12 cellular contexts compared by ENCODE assay signal in the genomic region with DNA sequence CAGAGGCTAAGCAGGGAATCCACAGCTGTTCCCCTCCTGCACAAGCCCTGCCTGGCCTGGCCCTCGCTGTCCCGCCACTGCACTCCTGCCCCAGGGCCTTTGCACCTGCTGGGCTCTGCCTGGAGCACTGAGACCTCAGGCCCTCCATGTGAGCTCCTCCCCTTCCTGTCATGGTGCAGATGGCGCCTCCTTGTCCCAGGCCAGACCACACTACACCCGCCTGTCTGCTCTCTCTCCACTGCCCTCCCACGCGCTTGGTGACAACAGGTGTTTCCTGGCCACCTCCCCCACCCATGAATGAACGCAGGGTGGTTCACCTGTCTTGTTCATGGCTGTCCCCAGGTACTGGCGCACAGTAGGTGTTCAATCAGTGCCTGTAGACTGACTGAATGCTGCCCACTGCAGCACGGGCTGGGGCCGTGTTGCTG.
DNase-seq lines count a peak whose midpoint lies in the region; ATAC-seq and TF ChIP-seq lines count a peak whose summit lies in the region.
"Had no signal": no experiment of that assay in that cellular context is flagged by ENCODE, and none has a peak within 500 bp of the region (broad histone marks: within the 10 kb centered on the region; RNA-seq: fewer than 3 reads in every experiment).

No MANE protein-coding gene starts in this region.

- peak overlapping the region; percentile 6 for H3K4me3 Mint-ChIP-seq in stimulated activated memory B cell treated with anti-CD40 and anti-IgM and Interleukin-4, amounts not matched to agents 10 μg/mL and 1 μg/mL and 100 μg/mL, for 72 hours
- H3K4me3 Mint-ChIP-seq in endothelial cell (ENCODE audit: unreplicated experiment) = no peak overlapping the region
- H3K4me3 Mint-ChIP-seq: activated T-cell treated with anti-CD3 and anti-CD28 coated beads, Interleukin-2, amount 50 U/mL, for 72 hours had no signal

- H3K4me3 ChIP-seq in Peyer's patch = no peak overlapping the region

- peaks cover 3% of the 10 kb centered on the region for H3K9me3 Mint-ChIP-seq in stimulated activated memory B cell treated with anti-CD40 and anti-IgM and Interleukin-4, amounts not matched to agents 10 μg/mL and 1 μg/mL and 100 μg/mL, for 72 hours
- no peaks in the 10 kb centered on the region for H3K9me3 Mint-ChIP-seq in endothelial cell (ENCODE audit: unreplicated experiment)
- H3K9me3 Mint-ChIP-seq: activated T-cell treated with anti-CD3 and anti-CD28 coated beads, Interleukin-2, amount 50 U/mL, for 72 hours had no signal

- peaks cover 0 to 33% (median 14%) of the 10 kb centered on the region in 4 donors for H3K4me1 ChIP-seq in Peyer's patch

- no peaks in the 10 kb centered on the region for H3K27me3 ChIP-seq in Peyer's patch

- peak overlapping the region; percentile 52 for H3K27ac Mint-ChIP-seq in stimulated activated memory B cell treated with anti-CD40 and anti-IgM and Interleukin-4, amounts not matched to agents 10 μg/mL and 1 μg/mL and 100 μg/mL, for 72 hours
- no peak overlapping the region for H3K27ac Mint-ChIP-seq in endothelial cell (ENCODE audit: unreplicated experiment)
- H3K27ac Mint-ChIP-seq: activated T-cell treated with anti-CD3 and anti-CD28 coated beads, Interleukin-2, amount 50 U/mL, for 72 hours had no signal

- peaks cover 85% of the 10 kb centered on the region for H3K4me1 Mint-ChIP-seq in stimulated activated memory B cell treated with anti-CD40 and anti-IgM and Interleukin-4, amounts not matched to agents 10 μg/mL and 1 μg/mL and 100 μg/mL, for 72 hours
- peaks cover 4% of the 10 kb centered on the region for H3K4me1 Mint-ChIP-seq in endothelial cell (ENCODE audit: unreplicated experiment)

- H3K27ac ChIP-seq in Peyer's patch = peak overlapping the region in 1 of 4 donors; percentile 38
- H3K27ac ChIP-seq: C4-2B had no signal

- ATAC-seq in Right ventricle myocardium inferior (no peak), left ventricle myocardium superior (no peak), GM21529 (IDR thresholded peaks at IDR 0.05; ENCODE audit: unreplicated experiment) (peak; percentile 39)
- peak; percentile 52 for ATAC-seq in stimulated activated memory B cell treated with anti-CD40 and anti-IgM and Interleukin-4, amounts not matched to agents 10 μg/mL and 1 μg/mL and 100 μg/mL, for 72 hours
- ATAC-seq: activated T-cell treated with anti-CD3 and anti-CD28 coated beads, Interleukin-2, amount 50 U/mL, for 72 hours; HCT116 had no signal

- no peaks in the 10 kb centered on the region for H3K27me3 Mint-ChIP-seq in stimulated activated memory B cell treated with anti-CD40 and anti-IgM and Interleukin-4, amounts not matched to agents 10 μg/mL and 1 μg/mL and 100 μg/mL, for 72 hours
- H3K27me3 Mint-ChIP-seq in endothelial cell (ENCODE audit: unreplicated experiment) = peaks cover 7% of the 10 kb centered on the region

- H3K9me3 ChIP-seq in Peyer's patch = no peaks in the 10 kb centered on the region

- DNase-seq in Right ventricle myocardium inferior (ENCODE audit: missing footprints) (peak; percentile 27), left ventricle myocardium superior (no peak), Peyer's patch (peak in 2 of 3 donors; percentile 47 to 67), NCI-H1048 (lab: John Stamatoyannopoulos, UW) (no peak), endothelial cell (ENCODE audit: low spot score) (no peak), nucleus accumbens (lab: John Stamatoyannopoulos, UW) (no peak)
- DNase-seq: activated T-cell treated with anti-CD3 and anti-CD28 coated beads, Interleukin-2, amount 50 U/mL, for 72 hours; KG1 had no signal

- intact Hi-C loops in Right ventricle myocardium inferior (cut with DNase I) = no loop called here
- intact Hi-C loops in left ventricle myocardium superior (cut with micrococcal nuclease) = no loop called here

- no peak for TF ChIP-seq POLR2A in Peyer's patch (IDR thresholded peaks at IDR 0.05)

- H3K36me3 ChIP-seq in Peyer's patch = peaks cover 0 to 48% (median 0%) of the 10 kb centered on the region in 3 donors

- peaks cover 65% of the 10 kb centered on the region for H3K36me3 Mint-ChIP-seq in stimulated activated memory B cell treated with anti-CD40 and anti-IgM and Interleukin-4, amounts not matched to agents 10 μg/mL and 1 μg/mL and 100 μg/mL, for 72 hours
- H3K36me3 Mint-ChIP-seq in endothelial cell (ENCODE audit: low read depth, unreplicated experiment) = peaks cover 19% of the 10 kb centered on the region

- TF ChIP-seq CTCF in Peyer's patch (IDR thresholded peaks at IDR 0.05) (no peak), endothelial cell (IDR thresholded peaks at IDR 0.05; ENCODE audit: unreplicated experiment) (no peak)

Comparison
In these comparisons a context has a peak if more than half of its experiments do, and no peak if none do; other contexts are left out.
1. DNase-seq: peak in Right ventricle myocardium inferior (single experiment) and Peyer's patch (2 of 3); none in left ventricle myocardium superior (single experiment), NCI-H1048 (single experiment), endothelial cell (single experiment) and nucleus accumbens (0 of 56).
2. ATAC-seq: peak in GM21529 (single experiment) and stimulated activated memory B cell treated with anti-CD40 and anti-IgM and Interleukin-4, amounts not matched to agents 10 μg/mL and 1 μg/mL and 100 μg/mL, for 72 hours (single experiment); none in Right ventricle myocardium inferior (single experiment) and left ventricle myocardium superior (single experiment).